18 cellular contexts compared by ENCODE assay signal in the genomic region with DNA sequence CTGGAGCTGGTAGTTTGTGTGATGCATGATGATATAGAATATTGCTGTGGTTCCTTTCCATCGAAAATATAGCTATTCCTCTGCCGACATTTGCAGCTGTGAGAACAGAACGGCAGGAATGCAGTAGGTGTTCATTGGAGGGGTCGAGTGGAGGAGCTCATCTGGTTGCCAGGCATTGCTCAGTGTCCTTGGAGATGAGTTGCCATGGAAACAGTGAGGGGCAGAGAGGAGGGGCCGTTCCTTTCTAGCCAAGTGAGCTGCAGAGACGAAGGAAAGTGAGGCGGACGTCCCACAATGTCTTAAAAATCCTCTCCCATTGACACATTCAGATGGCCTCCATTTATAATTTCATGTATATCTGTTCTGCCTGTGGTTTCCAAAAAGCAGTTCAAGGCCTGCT. TPM values are rescaled to one million over a fixed set of nuclear protein-coding genes. Genes with fewer than 3 reads are reported as not detected.
DNase-seq lines count a peak whose midpoint lies in the region.
"Had no signal": no experiment of that assay in that cellular context is flagged by ENCODE, and none has a peak within 500 bp of the region (broad histone marks: within the 10 kb centered on the region; RNA-seq: fewer than 3 reads in every experiment).

No MANE protein-coding gene starts in this region.

- no peaks in the 10 kb centered on the region for H3K36me3 ChIP-seq in NT2/D1 (ENCODE audit: insufficient read depth, insufficient read length, low read length)
- no peaks in the 10 kb centered on the region for H3K36me3 ChIP-seq in effector memory CD4-positive, alpha-beta T cell (ENCODE audit: control insufficient read depth, insufficient read depth, low read length)
- H3K36me3 ChIP-seq: gastrocnemius medialis, right lobe of liver, thoracic aorta had no signal

- H3K4me1 ChIP-seq in NT2/D1 (ENCODE audit: insufficient read depth, insufficient read length) = no peaks in the 10 kb centered on the region
- H3K4me1 ChIP-seq in effector memory CD4-positive, alpha-beta T cell (ENCODE audit: control insufficient read depth, insufficient read depth, low read length, poor library complexity, severe bottlenecking) = no peaks in the 10 kb centered on the region
- H3K4me1 ChIP-seq: gastrocnemius medialis, right lobe of liver had no signal

- no peak overlapping the region for H3K9ac ChIP-seq in NT2/D1 (ENCODE audit: insufficient read length, low read depth)

- no peak overlapping the region for H3K27ac ChIP-seq in effector memory CD4-positive, alpha-beta T cell (ENCODE audit: insufficient read depth, low read length, poor library complexity, severe bottlenecking)
- H3K27ac ChIP-seq: gastrocnemius medialis, right lobe of liver, thoracic aorta had no signal

- intact Hi-C loops in head of caudate nucleus (cut with DNase I) = no loop called here

- H3K4me3 ChIP-seq in NT2/D1 (ENCODE audit: insufficient read length, low read depth) = no peak overlapping the region
- H3K4me3 ChIP-seq in effector memory CD4-positive, alpha-beta T cell (ENCODE audit: insufficient read depth, low read depth, low read length, poor library complexity, severe bottlenecking) = no peak overlapping the region
- H3K4me3 ChIP-seq: gastrocnemius medialis, right lobe of liver, thoracic aorta had no signal

- H3K27me3 ChIP-seq in NT2/D1 (ENCODE audit: insufficient read depth, insufficient read length) = no peaks in the 10 kb centered on the region
- H3K27me3 ChIP-seq in effector memory CD4-positive, alpha-beta T cell (replicated peaks; ENCODE audit: control insufficient read depth, insufficient read depth, low read length, poor library complexity, severe bottlenecking) = no peaks in the 10 kb centered on the region
- H3K27me3 ChIP-seq: gastrocnemius medialis, right lobe of liver had no signal

- DNase-seq in NCI-H1930 (lab: John Stamatoyannopoulos, UW) = peak; percentile 34 to 64
- peak; percentile 30 for DNase-seq in NT2/D1 (ENCODE audit: low read depth, low spot score)
- peak; percentile 49 to 93 (median 78) for DNase-seq in head of caudate nucleus
- DNase-seq in occipital lobe (lab: John Stamatoyannopoulos, UW) = peak; percentile 61
- DNase-seq in NCI-H446 treated with DMSO at 0.1 percent for 48 hours (lab: John Stamatoyannopoulos, UW) = no peak
- DNase-seq in NCI-H526 (lab: John Stamatoyannopoulos, UW) = no peak
- DNase-seq in effector memory CD4-positive, alpha-beta T cell = no peak
- DNase-seq: activated B cell treated with CpG ODN at 0.5 μM for 24 hours; activated CD4-positive, alpha-beta memory T cell treated with anti-CD3 and anti-CD28 coated beads, Interleukin-2, amount 10 ng/mL, durations not matched to agents 7 days and 5 days; central memory CD4-positive, alpha-beta T cell; gastrocnemius medialis; HCEC 1CT; NCI-H1092; right lobe of liver; stimulated activated CD4-positive, alpha-beta T cell treated with anti-CD3 and anti-CD28 coated beads, Interleukin-15, amount 100 ng/mL, for 24 hours had no signal

- H3K9me3 ChIP-seq in NT2/D1 (ENCODE audit: insufficient read depth, low read length) = no peaks in the 10 kb centered on the region
- peaks cover 3% of the 10 kb centered on the region for H3K9me3 ChIP-seq in effector memory CD4-positive, alpha-beta T cell (ENCODE audit: control insufficient read depth, low read length)
- H3K9me3 ChIP-seq: gastrocnemius medialis, right lobe of liver, thoracic aorta had no signal

RNA-seq across cellular contexts. Expression of gene ZNF835, which starts 41.1 kb away (rescaled TPM):
- total RNA-seq in occipital lobe = 7.8 TPM
- total RNA-seq: G401, LHCN-M2 had no signal

Comparison
In these comparisons a context has a peak if more than half of its experiments do, and no peak if none do; other contexts are left out.
1. DNase-seq: peak in NCI-H1930 (2 of 2), NT2/D1 (single experiment), head of caudate nucleus (42 of 42) and occipital lobe (single experiment); none in NCI-H446 treated with DMSO at 0.1 percent for 48 hours (single experiment), NCI-H526 (0 of 2) and effector memory CD4-positive, alpha-beta T cell (0 of 3).